In the genomic region with DNA sequence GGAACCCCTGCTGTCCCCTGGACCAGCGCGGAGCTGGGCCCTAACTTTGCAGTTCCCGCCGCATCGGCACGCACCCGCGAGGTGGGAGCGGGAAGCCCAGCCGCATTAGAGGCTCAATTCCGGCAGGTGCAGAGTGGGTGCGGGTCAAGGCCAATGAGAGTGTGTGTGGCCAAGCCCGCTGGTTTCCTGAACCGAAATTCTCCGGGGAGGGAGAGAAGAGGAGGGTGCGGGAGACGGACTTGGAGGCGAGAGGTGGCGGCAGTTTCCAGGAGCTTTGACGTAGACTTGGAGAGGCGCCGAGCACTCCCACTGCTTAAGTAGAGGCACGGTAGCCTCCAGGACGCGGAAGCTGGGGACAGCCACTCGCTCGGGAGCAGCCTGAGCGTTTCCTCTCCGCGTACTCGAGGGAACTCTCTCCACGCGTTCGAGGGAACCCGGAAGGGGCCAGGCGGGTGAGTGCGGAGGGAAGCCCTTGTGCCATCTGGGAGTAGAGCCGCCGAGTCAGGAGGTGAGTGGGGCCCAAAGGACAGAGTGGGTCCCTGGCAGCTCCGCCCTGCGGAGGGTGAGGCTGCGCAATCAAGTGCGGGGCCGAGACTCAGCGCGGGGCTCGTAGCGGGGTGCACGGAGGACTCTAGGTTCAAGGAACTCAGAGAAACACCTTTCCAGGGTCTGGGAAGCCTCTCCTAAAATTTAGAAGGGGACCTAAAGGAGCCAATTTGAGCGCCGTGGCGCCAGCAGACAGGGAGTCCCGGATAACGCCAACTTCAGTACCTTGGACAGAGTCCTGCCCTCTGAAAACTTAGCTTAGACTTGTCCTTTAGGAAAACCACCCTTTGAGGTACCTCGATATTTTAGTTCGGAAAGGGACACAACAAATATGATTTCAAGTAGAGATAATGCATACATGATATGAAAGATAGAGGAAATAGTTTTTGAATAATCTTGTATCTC, we compare ENCODE assay signal across 8 cellular contexts. TPM values are rescaled to one million over a fixed set of nuclear protein-coding genes. Genes with fewer than 3 reads are reported as not detected.
DNase-seq lines count a peak whose midpoint lies in the region; ATAC-seq and TF ChIP-seq lines count a peak whose summit lies in the region.

Gene FAM237A, plus strand, starts transcription at position 413 of the 951 bp plus-strand sequence. CDS start 1,750 bp downstream, outside the sequence.

- no peak for ATAC-seq in HG02759 (IDR thresholded peaks at IDR 0.05; ENCODE audit: unreplicated experiment)

- no peak for TF ChIP-seq CTCF in endothelial cell (IDR thresholded peaks at IDR 0.05; ENCODE audit: unreplicated experiment)

- peak within 1 kb of the TSS; percentile 47 for H3K9ac ChIP-seq in NT2/D1 (ENCODE audit: insufficient read length, low read depth)

- H3K36me3 Mint-ChIP-seq in endothelial cell (ENCODE audit: low read depth, unreplicated experiment) = no peaks in the 10 kb centered on the region

- H3K4me3 ChIP-seq in NT2/D1 (ENCODE audit: insufficient read length, low read depth) = peak within 1 kb of the TSS; percentile 50

- no peaks in the 10 kb centered on the region for H3K9me3 Mint-ChIP-seq in endothelial cell (ENCODE audit: unreplicated experiment)

- H3K9me3 ChIP-seq in NT2/D1 (ENCODE audit: insufficient read depth, low read length) = no peaks in the 10 kb centered on the region

- H3K27me3 ChIP-seq in NT2/D1 (ENCODE audit: insufficient read depth, insufficient read length) = peaks cover 68% of the 10 kb centered on the region

- no peaks in the 10 kb centered on the region for H3K4me1 ChIP-seq in NT2/D1 (ENCODE audit: insufficient read depth, insufficient read length)

- H3K4me1 Mint-ChIP-seq in endothelial cell (ENCODE audit: unreplicated experiment) = peaks cover 2% of the 10 kb centered on the region

- H3K27ac Mint-ChIP-seq in endothelial cell (ENCODE audit: unreplicated experiment) = no peak within 1 kb of the TSS

- peak within 1 kb of the TSS; percentile 77 for H3K4me3 Mint-ChIP-seq in endothelial cell (ENCODE audit: unreplicated experiment)

- DNase-seq in activated CD4-positive, alpha-beta T cell treated with anti-CD3 and anti-CD28 coated beads for 48 hours = peak; percentile 40
- no peak for DNase-seq in activated CD4-positive, alpha-beta T cell treated with anti-CD3 and anti-CD28 coated beads for 4 hours
- DNase-seq in NT2/D1 (ENCODE audit: low read depth, low spot score) (peak; percentile 78), endothelial cell (ENCODE audit: low spot score) (peak; percentile 75), myocyte (ENCODE audit: low read depth) (peak; percentile 78), NCI-H2081 treated with DMSO at 0.1 percent for 48 hours (lab: John Stamatoyannopoulos, UW) (no peak), NCI-H2029 (lab: John Stamatoyannopoulos, UW) (no peak)

- no peaks in the 10 kb centered on the region for H3K27me3 Mint-ChIP-seq in endothelial cell (ENCODE audit: unreplicated experiment)

- no peaks in the 10 kb centered on the region for H3K36me3 ChIP-seq in NT2/D1 (ENCODE audit: insufficient read depth, insufficient read length, low read length)

RNA-seq across cellular contexts. Expression of gene FAM237A, which starts in this region (rescaled TPM):
- total RNA-seq in endothelial cell (ENCODE audit: unreplicated experiment) (not detected), myocyte (not detected in 2 replicates)
- not detected for polyA plus RNA-seq in myocyte (2012)

Comparison
In these comparisons a context has a peak if more than half of its experiments do, and no peak if none do; other contexts are left out.
1. DNase-seq: peak in activated CD4-positive, alpha-beta T cell treated with anti-CD3 and anti-CD28 coated beads for 48 hours (single experiment) and NT2/D1 (single experiment); none in activated CD4-positive, alpha-beta T cell treated with anti-CD3 and anti-CD28 coated beads for 4 hours (0 of 2), NCI-H2081 treated with DMSO at 0.1 percent for 48 hours (single experiment) and NCI-H2029 (single experiment).
2. Peak in DNase-seq in endothelial cell; RNA of the gene not detected or under 1 TPM.
3. Peak in DNase-seq in myocyte; RNA of the gene not detected or under 1 TPM.